10 cellular contexts compared by ENCODE assay signal in the genomic region with DNA sequence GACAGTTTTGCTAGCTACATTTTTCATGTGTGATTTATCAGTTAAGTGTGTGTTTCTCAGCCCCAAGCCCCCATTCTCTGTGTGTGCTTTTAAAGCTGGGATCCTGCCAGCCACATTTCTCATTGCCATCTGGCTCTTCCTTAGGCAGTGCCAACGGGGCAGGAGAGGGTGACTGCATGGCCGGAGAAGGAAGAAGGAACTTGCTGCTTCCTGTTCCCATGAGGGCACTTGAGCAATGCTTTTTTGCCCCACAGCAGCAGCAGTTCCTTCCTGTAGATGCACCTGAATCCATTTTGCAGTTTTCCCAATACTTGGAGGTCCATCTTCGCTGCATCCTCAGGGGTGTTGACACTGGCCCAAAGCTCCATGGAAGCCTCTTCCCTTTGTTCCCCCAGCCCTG. TPM values are rescaled to one million over a fixed set of nuclear protein-coding genes. Genes with fewer than 3 reads are reported as not detected.
DNase-seq lines count a peak whose midpoint lies in the region; ATAC-seq and TF ChIP-seq lines count a peak whose summit lies in the region.
"Had no signal": no experiment of that assay in that cellular context is flagged by ENCODE, and none has a peak within 500 bp of the region (broad histone marks: within the 10 kb centered on the region; RNA-seq: fewer than 3 reads in every experiment).

No MANE protein-coding gene starts in this region.

- no peaks in the 10 kb centered on the region for H3K27me3 Mint-ChIP-seq in CD4-positive, CD25-positive, alpha-beta regulatory T cell
- no peaks in the 10 kb centered on the region for H3K27me3 Mint-ChIP-seq in activated T-helper 2 cell treated with anti-CD3 and anti-CD28 coated beads, Interferon-gamma antibody, Interleukin-2, Interleukin-4, amounts not matched to agents 10 μg/mL and 5 μg/mL and 100 μg/mL, durations not matched to agents 14 hours and 24 hours and 36 hours (ENCODE audit: low read depth)

- H3K27ac ChIP-seq in CD4-positive, CD25-positive, alpha-beta regulatory T cell (ENCODE audit: insufficient read depth, low read length, poor library complexity, severe bottlenecking) = peak overlapping the region; percentile 75
- H3K27ac ChIP-seq in brain microvascular endothelial cell = no peak overlapping the region

- ATAC-seq in CD4-positive, CD25-positive, alpha-beta regulatory T cell (ENCODE audit: low read depth in 2 of 2) = no peak
- peak; percentile 31 for ATAC-seq in left lobe of liver
- ATAC-seq in GM21390 (IDR thresholded peaks at IDR 0.05; ENCODE audit: unreplicated experiment) = no peak

- H3K27ac Mint-ChIP-seq in CD4-positive, CD25-positive, alpha-beta regulatory T cell = peak overlapping the region; percentile 84 to 95 (median 90)
- peak overlapping the region; percentile 81 for H3K27ac Mint-ChIP-seq in activated T-helper 2 cell treated with anti-CD3 and anti-CD28 coated beads, Interferon-gamma antibody, Interleukin-2, Interleukin-4, amounts not matched to agents 10 μg/mL and 5 μg/mL and 100 μg/mL, durations not matched to agents 14 hours and 24 hours and 36 hours

- peaks cover 60 to 97% (median 72%) of the 10 kb centered on the region in 4 donors for H3K4me1 Mint-ChIP-seq in CD4-positive, CD25-positive, alpha-beta regulatory T cell
- peaks cover 63% of the 10 kb centered on the region for H3K4me1 Mint-ChIP-seq in activated T-helper 2 cell treated with anti-CD3 and anti-CD28 coated beads, Interferon-gamma antibody, Interleukin-2, Interleukin-4, amounts not matched to agents 10 μg/mL and 5 μg/mL and 100 μg/mL, durations not matched to agents 14 hours and 24 hours and 36 hours (ENCODE audit: low read depth)

- H3K4me3 ChIP-seq in CD4-positive, CD25-positive, alpha-beta regulatory T cell (ENCODE audit: low read depth, low read length) = peak overlapping the region; percentile 67
- no peak overlapping the region for H3K4me3 ChIP-seq in brain microvascular endothelial cell (ENCODE audit: low read depth, low read length)

- in situ Hi-C loops in GM13977 (cut with MboI; ENCODE audit: low pct_unique_long_range_greater_than_20kb, low sequenced_read_pairs, unreplicated experiment) (no loop called here), brain microvascular endothelial cell (cut with HindIII; ENCODE audit: low pct_ligation_motif_present, low sequenced_read_pairs) (no loop called here)

- H3K4me1 ChIP-seq in CD4-positive, CD25-positive, alpha-beta regulatory T cell (ENCODE audit: control insufficient read depth, insufficient read depth, low read length, poor library complexity, severe bottlenecking) = peaks cover 69% of the 10 kb centered on the region

- peaks cover 10% of the 10 kb centered on the region for H3K36me3 Mint-ChIP-seq in CD4-positive, CD25-positive, alpha-beta regulatory T cell
- peaks cover 18% of the 10 kb centered on the region for H3K36me3 Mint-ChIP-seq in activated T-helper 2 cell treated with anti-CD3 and anti-CD28 coated beads, Interferon-gamma antibody, Interleukin-2, Interleukin-4, amounts not matched to agents 10 μg/mL and 5 μg/mL and 100 μg/mL, durations not matched to agents 14 hours and 24 hours and 36 hours (ENCODE audit: low read depth)

- H3K9me3 ChIP-seq in CD4-positive, CD25-positive, alpha-beta regulatory T cell (ENCODE audit: control insufficient read depth in 2 of 2, low read length in 2 of 2) = no peaks in the 10 kb centered on the region

- H3K4me3 Mint-ChIP-seq in CD4-positive, CD25-positive, alpha-beta regulatory T cell = peak overlapping the region in 3 of 4 donors; percentile 41 to 81 (median 64)
- no peak overlapping the region for H3K4me3 Mint-ChIP-seq in activated T-helper 2 cell treated with anti-CD3 and anti-CD28 coated beads, Interferon-gamma antibody, Interleukin-2, Interleukin-4, amounts not matched to agents 10 μg/mL and 5 μg/mL and 100 μg/mL, durations not matched to agents 14 hours and 24 hours and 36 hours (ENCODE audit: low read depth)

- peaks cover 8% of the 10 kb centered on the region for H3K36me3 ChIP-seq in CD4-positive, CD25-positive, alpha-beta regulatory T cell (ENCODE audit: control insufficient read depth, insufficient read depth, low read length)
- no peaks in the 10 kb centered on the region for H3K36me3 ChIP-seq in brain microvascular endothelial cell (replicated peaks)

- DNase-seq in CD4-positive, CD25-positive, alpha-beta regulatory T cell = peak in 1 of 3 donors; percentile 29
- DNase-seq in KG1 (lab: John Stamatoyannopoulos, UW) (peak; percentile 6), left lobe of liver (ENCODE audit: low spot score) (peak; percentile 50), GM13977 (ENCODE audit: low spot score) (no peak), brain microvascular endothelial cell (no peak), NCI-H1092 treated with DMSO at 0.1 percent for 48 hours (lab: John Stamatoyannopoulos, UW) (no peak)
- DNase-seq in activated T-helper 2 cell treated with anti-CD3 and anti-CD28 coated beads, Interferon-gamma antibody, Interleukin-2, Interleukin-4, amounts not matched to agents 10 μg/mL and 5 μg/mL and 100 μg/mL, durations not matched to agents 14 hours and 24 hours and 36 hours (ENCODE audit: low spot score) = no peak
- DNase-seq: activated CD4-positive, alpha-beta T cell treated with anti-CD3 and anti-CD28 coated beads, Interleukin-2, amount 50 U/mL, for 4 hours; NCI-H187 had no signal

- no peaks in the 10 kb centered on the region for H3K27me3 ChIP-seq in CD4-positive, CD25-positive, alpha-beta regulatory T cell (ENCODE audit: control insufficient read depth, insufficient read depth, low read length)
- H3K27me3 ChIP-seq in brain microvascular endothelial cell (replicated peaks) = no peaks in the 10 kb centered on the region

- intact Hi-C loops in activated T-helper 2 cell treated with anti-CD3 and anti-CD28 coated beads, Interferon-gamma antibody, Interleukin-2, Interleukin-4, amounts not matched to agents 10 μg/mL and 5 μg/mL and 100 μg/mL, durations not matched to agents 14 hours and 24 hours and 36 hours (cut with micrococcal nuclease) = no loop called here

- H3K9me3 Mint-ChIP-seq in CD4-positive, CD25-positive, alpha-beta regulatory T cell = no peaks in the 10 kb centered on the region
- H3K9me3 Mint-ChIP-seq in activated T-helper 2 cell treated with anti-CD3 and anti-CD28 coated beads, Interferon-gamma antibody, Interleukin-2, Interleukin-4, amounts not matched to agents 10 μg/mL and 5 μg/mL and 100 μg/mL, durations not matched to agents 14 hours and 24 hours and 36 hours = no peaks in the 10 kb centered on the region

- no peak for TF ChIP-seq CTCF in GM13977 (IDR thresholded peaks at IDR 0.05; ENCODE audit: extremely low read depth, insufficient read depth, missing control alignments)
- no peak for TF ChIP-seq CTCF in brain microvascular endothelial cell (IDR thresholded peaks at IDR 0.05; ENCODE audit: low read depth, low read length, missing control alignments)

RNA-seq across cellular contexts. Expression of gene TNRC6B, which starts 37.5 kb away (rescaled TPM):
- total RNA-seq in CD4-positive, CD25-positive, alpha-beta regulatory T cell = 144 TPM
- polyA plus RNA-seq in CD4-positive, CD25-positive, alpha-beta regulatory T cell = 10 to 100 TPM; 50.6 to 79.7 (median 65.1) TPM
- 28.0 and 34.1 TPM in 2 replicates for total RNA-seq in activated T-helper 2 cell treated with anti-CD3 and anti-CD28 coated beads, Interferon-gamma antibody, Interleukin-2, Interleukin-4, amounts not matched to agents 10 μg/mL and 5 μg/mL and 100 μg/mL, durations not matched to agents 14 hours and 24 hours and 36 hours
- total RNA-seq in left lobe of liver = 29.0 TPM

Comparison
In these comparisons a context has a peak if more than half of its experiments do, and no peak if none do; other contexts are left out.
1. DNase-seq: peak in KG1 (single experiment) and left lobe of liver (single experiment); none in activated T-helper 2 cell treated with anti-CD3 and anti-CD28 coated beads, Interferon-gamma antibody, Interleukin-2, Interleukin-4, amounts not matched to agents 10 μg/mL and 5 μg/mL and 100 μg/mL, durations not matched to agents 14 hours and 24 hours and 36 hours (single experiment), GM13977 (single experiment), brain microvascular endothelial cell (single experiment) and NCI-H1092 treated with DMSO at 0.1 percent for 48 hours (single experiment).